16 cellular contexts compared by ENCODE assay signal in the genomic region with DNA sequence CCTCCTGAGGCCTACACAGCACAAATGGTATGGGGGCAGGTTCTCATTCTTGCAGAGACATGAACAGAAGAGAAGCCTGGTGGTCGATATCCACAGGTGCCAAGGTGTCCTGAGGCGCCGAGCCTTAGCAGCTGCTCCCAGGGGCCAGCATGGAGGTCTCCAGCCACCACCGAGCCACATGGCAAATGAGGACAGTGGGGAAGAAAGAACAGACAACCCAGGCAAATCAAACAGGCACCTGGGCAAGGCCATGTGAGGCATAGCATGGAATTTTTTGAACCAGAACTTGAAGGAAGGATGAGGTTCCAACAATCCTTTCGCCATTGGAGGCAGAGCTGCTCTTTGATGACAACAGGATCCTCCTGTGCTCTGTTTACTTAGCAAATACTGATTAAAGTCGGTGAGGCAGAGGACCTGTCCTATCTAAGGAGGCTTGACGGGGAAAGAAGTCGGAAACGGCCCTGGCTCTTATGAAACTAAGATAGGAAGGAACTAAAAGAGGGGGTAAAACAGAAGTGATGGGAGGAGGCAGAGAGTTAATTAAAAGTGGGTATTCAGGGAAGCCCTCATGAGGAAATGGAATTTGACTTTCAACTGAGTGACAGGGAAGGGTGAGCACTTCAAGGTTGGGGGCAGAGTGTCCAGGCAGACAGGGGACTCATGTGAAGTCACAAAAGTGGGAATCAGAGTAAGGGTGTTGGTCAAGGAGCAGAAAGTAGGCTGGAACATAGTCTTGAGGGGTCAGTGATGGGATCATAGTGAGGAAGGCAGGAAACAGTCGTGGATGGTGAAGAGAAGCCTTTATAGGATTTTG. TPM values are rescaled to one million over a fixed set of nuclear protein-coding genes. Genes with fewer than 3 reads are reported as not detected.
DNase-seq lines count a peak whose midpoint lies in the region; ATAC-seq and TF ChIP-seq lines count a peak whose summit lies in the region.
"Had no signal": no experiment of that assay in that cellular context is flagged by ENCODE, and none has a peak within 500 bp of the region (broad histone marks: within the 10 kb centered on the region; RNA-seq: fewer than 3 reads in every experiment).

No MANE protein-coding gene starts in this region.

- intact Hi-C loops in posterior vena cava (cut with DNase I) (no loop called here), vagina (cut with DNase I) (no loop called here)
- intact Hi-C loops in naive thymus-derived CD4-positive, alpha-beta T cell (cut with micrococcal nuclease): no loop called here

- TF ChIP-seq POLR2A in vagina (IDR thresholded peaks at IDR 0.05): no peak

- peaks cover 13% of the 10 kb centered on the region for H3K4me1 Mint-ChIP-seq in endothelial cell (ENCODE audit: unreplicated experiment)
- peaks cover 9 to 19% (median 14%) of the 10 kb centered on the region in 7 donors for H3K4me1 Mint-ChIP-seq in naive thymus-derived CD4-positive, alpha-beta T cell

- peaks cover 4% of the 10 kb centered on the region for H3K9me3 Mint-ChIP-seq in endothelial cell (ENCODE audit: unreplicated experiment)
- peaks cover 0 to 8% (median 0%) of the 10 kb centered on the region in 11 donors for H3K9me3 Mint-ChIP-seq in naive thymus-derived CD4-positive, alpha-beta T cell

- H3K27ac ChIP-seq in C4-2B: peak overlapping the region; percentile 57
- no peak overlapping the region for H3K27ac ChIP-seq in vagina
- H3K27ac ChIP-seq in naive thymus-derived CD4-positive, alpha-beta T cell (ENCODE audit: low read depth, low read length): no peak overlapping the region

- no peak for TF ChIP-seq CTCF in C4-2B (conservative IDR thresholded peaks at IDR 0.05)
- no peak for TF ChIP-seq CTCF in endothelial cell (IDR thresholded peaks at IDR 0.05; ENCODE audit: unreplicated experiment)
- TF ChIP-seq CTCF in vagina (IDR thresholded peaks at IDR 0.05): no peak

- peaks cover 8% of the 10 kb centered on the region for H3K36me3 Mint-ChIP-seq in endothelial cell (ENCODE audit: low read depth, unreplicated experiment)
- peaks cover 0 to 4% (median 0%) of the 10 kb centered on the region in 5 donors for H3K36me3 Mint-ChIP-seq in naive thymus-derived CD4-positive, alpha-beta T cell

- H3K4me1 ChIP-seq in vagina: no peaks in the 10 kb centered on the region
- peaks cover 0 to 7% of the 10 kb centered on the region in 2 donors for H3K4me1 ChIP-seq in naive thymus-derived CD4-positive, alpha-beta T cell (ENCODE audit: control insufficient read depth in 2 of 2, insufficient read depth in 2 of 2, low read length in 2 of 2)

- POLR2A ChIA-PET in naive thymus-derived CD4-positive, alpha-beta T cell (lab: Charles Lee): no interaction called here

- no peak for ATAC-seq in HG03442 (IDR thresholded peaks at IDR 0.05; ENCODE audit: unreplicated experiment)
- no peak for ATAC-seq in naive thymus-derived CD4-positive, alpha-beta T cell
- ATAC-seq: Right ventricle myocardium inferior had no signal

- H3K4me3 ChIP-seq in vagina: no peak overlapping the region
- no peak overlapping the region for H3K4me3 ChIP-seq in naive thymus-derived CD4-positive, alpha-beta T cell (ENCODE audit: low read length)

- no peaks in the 10 kb centered on the region for H3K36me3 ChIP-seq in vagina
- no peaks in the 10 kb centered on the region for H3K36me3 ChIP-seq in naive thymus-derived CD4-positive, alpha-beta T cell (ENCODE audit: control insufficient read depth in 2 of 3, insufficient read depth in 3 of 3, low read length in 3 of 3)

- peaks cover 4% of the 10 kb centered on the region for H3K27me3 Mint-ChIP-seq in endothelial cell (ENCODE audit: unreplicated experiment)
- H3K27me3 Mint-ChIP-seq in naive thymus-derived CD4-positive, alpha-beta T cell: peaks cover 0 to 32% (median 0%) of the 10 kb centered on the region in 5 donors

- CTCF ChIA-PET in naive thymus-derived CD4-positive, alpha-beta T cell (lab: Charles Lee): no interaction called here

- no peak overlapping the region for H3K4me3 Mint-ChIP-seq in endothelial cell (ENCODE audit: unreplicated experiment)
- H3K4me3 Mint-ChIP-seq in naive thymus-derived CD4-positive, alpha-beta T cell: no peak overlapping the region
- H3K4me3 Mint-ChIP-seq: H9 had no signal

- H3K9me3 ChIP-seq in vagina: no peaks in the 10 kb centered on the region
- H3K9me3 ChIP-seq in naive thymus-derived CD4-positive, alpha-beta T cell (ENCODE audit: control insufficient read depth in 2 of 3, low read length in 3 of 3): no peaks in the 10 kb centered on the region

- H3K27me3 ChIP-seq in vagina: no peaks in the 10 kb centered on the region
- no peaks in the 10 kb centered on the region for H3K27me3 ChIP-seq in naive thymus-derived CD4-positive, alpha-beta T cell (ENCODE audit: control insufficient read depth in 2 of 2, insufficient read depth in 2 of 2, low read length in 2 of 2)

- peak; percentile 30 for DNase-seq in MV-4-11 (lab: John Stamatoyannopoulos, UW)
- no peak for DNase-seq in endothelial cell (ENCODE audit: low spot score)
- peak; percentile 40 for DNase-seq in posterior vena cava (ENCODE audit: low spot score)
- DNase-seq in central memory CD4-positive, alpha-beta T cell: no peak
- no peak for DNase-seq in vagina (ENCODE audit: extremely low spot score in 2 of 2)
- no peak for DNase-seq in naive thymus-derived CD4-positive, alpha-beta T cell
- DNase-seq: C1 segment of cervical spinal cord, H9, NCI-H1417 treated with DMSO at 0.1 percent for 48 hours, NCI-H2081, NCI-H2171 treated with DMSO at 0.1 percent for 48 hours, NCI-H446 had no signal

- H3K27ac Mint-ChIP-seq in endothelial cell (ENCODE audit: unreplicated experiment): peak overlapping the region; percentile 30
- H3K27ac Mint-ChIP-seq in naive thymus-derived CD4-positive, alpha-beta T cell: no peak overlapping the region
- H3K27ac Mint-ChIP-seq: H9 had no signal

RNA-seq across cellular contexts. Expression of gene CALML3, which starts 8.6 kb away (rescaled TPM):
- not detected for total RNA-seq in endothelial cell (ENCODE audit: unreplicated experiment)
- total RNA-seq in posterior vena cava: not detected
- total RNA-seq in vagina: 50.6 TPM
- total RNA-seq in naive thymus-derived CD4-positive, alpha-beta T cell: not detected
- not detected for polyA plus RNA-seq in naive thymus-derived CD4-positive, alpha-beta T cell
- total RNA-seq: H9, OCI-LY7, Right ventricle myocardium inferior had no signal

RNA-seq across cellular contexts. Expression of gene CALML5, which starts 16.8 kb away (rescaled TPM):
- total RNA-seq in endothelial cell (ENCODE audit: unreplicated experiment) (not detected), posterior vena cava (not detected), vagina (102 TPM)
- total RNA-seq in naive thymus-derived CD4-positive, alpha-beta T cell: not detected
- not detected for polyA plus RNA-seq in naive thymus-derived CD4-positive, alpha-beta T cell
- total RNA-seq: H9, OCI-LY7, Right ventricle myocardium inferior had no signal

Comparison
In these comparisons a context has a peak if more than half of its experiments do, and no peak if none do; other contexts are left out.
1. DNase-seq: peak in MV-4-11 (single experiment) and posterior vena cava (single experiment); none in endothelial cell (single experiment), central memory CD4-positive, alpha-beta T cell (single experiment), vagina (0 of 2) and naive thymus-derived CD4-positive, alpha-beta T cell (0 of 9).
2. RNA of gene CALML3, which starts 8.6 kb away (total RNA-seq): 50.6 TPM in vagina (single experiment); not detected in endothelial cell (single experiment), not detected in posterior vena cava and not detected in naive thymus-derived CD4-positive, alpha-beta T cell; every median in the first group is over 10 times any median in the second.
3. RNA of gene CALML5, which starts 16.8 kb away (total RNA-seq): 102 TPM in vagina (single experiment); not detected in endothelial cell (single experiment), not detected in posterior vena cava and not detected in naive thymus-derived CD4-positive, alpha-beta T cell; every median in the first group is over 10 times any median in the second.